In genomic region chr2:163878718-163879117, GRCh38 we compare ENCODE assay signal across 9 cellular contexts.
DNase-seq lines count a peak whose midpoint lies in the region; ATAC-seq and TF ChIP-seq lines count a peak whose summit lies in the region.
"Had no signal": no experiment of that assay in that cellular context is flagged by ENCODE, and none has a peak within 500 bp of the region (broad histone marks: within the 10 kb centered on the region; RNA-seq: fewer than 3 reads in every experiment).

No MANE protein-coding gene starts in this region.

- peak; percentile 59 for ATAC-seq in HG03565 (IDR thresholded peaks at IDR 0.05; ENCODE audit: unreplicated experiment)
- ATAC-seq in stimulated activated naive CD8-positive, alpha-beta T cell treated with anti-CD3 and anti-CD28 coated beads, Interleukin-15, Interleukin-2, amounts not matched to agents 100 U/mL and 50 U/mL, for 24 hours: no peak

- TF ChIP-seq CTCF in astrocyte of the spinal cord (IDR thresholded peaks at IDR 0.05; ENCODE audit: low read depth, low read length): peak; percentile 62

- in situ Hi-C loops in astrocyte of the spinal cord (cut with HindIII; ENCODE audit: low sequenced_read_pairs): no loop called here

- DNase-seq in activated CD4-positive, alpha-beta T cell treated with anti-CD3 and anti-CD28 coated beads for 48 hours: peak; percentile 4
- no peak for DNase-seq in activated CD4-positive, alpha-beta T cell treated with anti-CD3 and anti-CD28 coated beads, Interleukin-2, amount 50 U/mL, for 48 hours
- DNase-seq in astrocyte of the spinal cord (ENCODE audit: low read depth, low spot score): peak; percentile 15
- DNase-seq in myocyte (ENCODE audit: low read depth): peak; percentile 28
- no peak for DNase-seq in NCI-H146 treated with DMSO at 0.1 percent for 48 hours (lab: John Stamatoyannopoulos, UW; ENCODE audit: unreplicated experiment)
- no peak for DNase-seq in stimulated activated CD8-positive, alpha-beta memory T cell treated with anti-CD3 and anti-CD28 coated beads, Interleukin-4, amount 100 ng/mL, for 48 hours
- DNase-seq in stimulated activated naive CD8-positive, alpha-beta T cell treated with anti-CD3 and anti-CD28 coated beads, Interleukin-15, Interleukin-2, amounts not matched to agents 100 U/mL and 50 U/mL, for 24 hours: no peak

- no peak overlapping the region for H3K4me3 ChIP-seq in astrocyte of the spinal cord (ENCODE audit: low read depth, low read length)
- H3K4me3 ChIP-seq: skin epidermis had no signal

Comparison
In these comparisons a context has a peak if more than half of its experiments do, and no peak if none do; other contexts are left out.
1. DNase-seq: peak in activated CD4-positive, alpha-beta T cell treated with anti-CD3 and anti-CD28 coated beads for 48 hours (single experiment), astrocyte of the spinal cord (single experiment) and myocyte (single experiment); none in activated CD4-positive, alpha-beta T cell treated with anti-CD3 and anti-CD28 coated beads, Interleukin-2, amount 50 U/mL, for 48 hours (0 of 2), NCI-H146 treated with DMSO at 0.1 percent for 48 hours (single experiment), stimulated activated CD8-positive, alpha-beta memory T cell treated with anti-CD3 and anti-CD28 coated beads, Interleukin-4, amount 100 ng/mL, for 48 hours (single experiment) and stimulated activated naive CD8-positive, alpha-beta T cell treated with anti-CD3 and anti-CD28 coated beads, Interleukin-15, Interleukin-2, amounts not matched to agents 100 U/mL and 50 U/mL, for 24 hours (single experiment).